Comparison of ENCODE assay signal across 8 cellular contexts in genomic region chr15:20356444-20357138, GRCh38.
DNase-seq lines count a peak whose midpoint lies in the region; ATAC-seq and TF ChIP-seq lines count a peak whose summit lies in the region.

No MANE protein-coding gene starts in this region.

- H3K27me3 ChIP-seq in OCI-LY3 (ENCODE audit: low read depth, low read length), result no peaks in the 10 kb centered on the region

- H3K79me2 ChIP-seq in OCI-LY3 (ENCODE audit: low read length), result no peaks in the 10 kb centered on the region

- no peaks in the 10 kb centered on the region for H3K36me3 ChIP-seq in OCI-LY3 (replicated peaks; ENCODE audit: low read depth, low read length)

- peak overlapping the region; percentile 23; the same call in 1 of the 2 replicates for H2AFZ ChIP-seq in OCI-LY3 (ENCODE audit: low read depth, low read length)

- no peak overlapping the region for H3K9ac ChIP-seq in OCI-LY3 (ENCODE audit: low read length)

- peak; percentile 52 for ATAC-seq in GM21529 (IDR thresholded peaks at IDR 0.05; ENCODE audit: unreplicated experiment)

- TF ChIP-seq CTCF in OCI-LY3 (IDR thresholded peaks at IDR 0.05; ENCODE audit: low read depth, low read length), result peak; percentile 97

- H4K20me1 ChIP-seq in OCI-LY3 (ENCODE audit: insufficient read depth, low read length), result no peaks in the 10 kb centered on the region

- H3K27ac ChIP-seq in OCI-LY3 (ENCODE audit: low read length), result no peak overlapping the region

- H3K4me2 ChIP-seq in OCI-LY3 (ENCODE audit: low read length), result peak overlapping the region; percentile 51

- no peaks in the 10 kb centered on the region for H3K4me1 ChIP-seq in OCI-LY3 (ENCODE audit: low read length)

- no peaks in the 10 kb centered on the region for H3K9me3 ChIP-seq in OCI-LY3 (ENCODE audit: insufficient read depth, low read length)

- no peak overlapping the region for H3K4me3 ChIP-seq in OCI-LY3 (ENCODE audit: low read length)

- peak; percentile 91 for DNase-seq in Ammon's horn (ENCODE audit: low spot score)
- DNase-seq in activated gamma-delta T cell treated with anti-CD3 and anti-CD28 coated beads, Interleukin-2, amount 50 U/mL, for 16 hours (ENCODE audit: low read depth), result peak; percentile 74
- peak; percentile 70 for DNase-seq in hepatic stellate cell (ENCODE audit: low spot score)
- peak; percentile 87 for DNase-seq in stimulated activated CD4-positive, alpha-beta T cell treated with anti-CD3 and anti-CD28 coated beads, Interleukin-15, amount 100 ng/mL, for 24 hours
- no peak for DNase-seq in NCI-H146 (lab: John Stamatoyannopoulos, UW)
- DNase-seq in NCI-H1417 (lab: John Stamatoyannopoulos, UW), result no peak

Comparison
In these comparisons a context has a peak if more than half of its experiments do, and no peak if none do; other contexts are left out.
1. DNase-seq: peak in Ammon's horn (single experiment), activated gamma-delta T cell treated with anti-CD3 and anti-CD28 coated beads, Interleukin-2, amount 50 U/mL, for 16 hours (single experiment), hepatic stellate cell (single experiment) and stimulated activated CD4-positive, alpha-beta T cell treated with anti-CD3 and anti-CD28 coated beads, Interleukin-15, amount 100 ng/mL, for 24 hours (single experiment); none in NCI-H146 (single experiment) and NCI-H1417 (0 of 3).